Comparison of ENCODE assay signal across 20 cellular contexts in genomic region chr20:58763076-58763475, GRCh38.
DNase-seq lines count a peak whose midpoint lies in the region; ATAC-seq, FAIRE-seq and TF ChIP-seq lines count a peak whose summit lies in the region.
"Had no signal": no experiment of that assay in that cellular context is flagged by ENCODE, and none has a peak within 500 bp of the region (broad histone marks: within the 10 kb centered on the region; RNA-seq: fewer than 3 reads in every experiment).

No MANE protein-coding gene starts in this region.

- H3K9ac ChIP-seq in HepG2 (ENCODE audit: insufficient read depth, low read depth, low read length) = no peak overlapping the region
- H3K9ac ChIP-seq: BLaER1 treated with 17β-estradiol and CSF1 and Interleukin-3, amounts not matched to agents 10 nM and 100 nM had no signal

- H3K4me2 ChIP-seq in HepG2 (ENCODE audit: low read depth, low read length) = no peak overlapping the region
- H3K4me2 ChIP-seq: A549; BLaER1 treated with 17β-estradiol and CSF1 and Interleukin-3, amounts not matched to agents 10 nM and 100 nM had no signal

- H3K27ac ChIP-seq in RWPE2 (ENCODE audit: poor library complexity, severe bottlenecking) (no peak overlapping the region), HepG2 (ENCODE audit: extremely low read length, insufficient read depth, low read length) (no peak overlapping the region), spleen (no peak overlapping the region), upper lobe of right lung (no peak overlapping the region), coronary artery (no peak overlapping the region)
- H3K27ac ChIP-seq: A549; BLaER1 treated with 17β-estradiol and CSF1 and Interleukin-3, amounts not matched to agents 10 nM and 100 nM; C4-2B had no signal

- 31% methylated on average over 7 of the region's 7 CpGs for WGBS in HepG2 (ENCODE audit: low lambda C conversion rate)
- 83 to 94% (median 92%) methylated on average over 6 to 7 of the region's 7 CpGs for WGBS in spleen, 5 donors

- H4K20me1 ChIP-seq in HepG2 (ENCODE audit: insufficient read depth, low read length) = no peaks in the 10 kb centered on the region
- H4K20me1 ChIP-seq: BLaER1 treated with 17β-estradiol and CSF1 and Interleukin-3, amounts not matched to agents 10 nM and 100 nM had no signal

- H3K4me1 ChIP-seq in RWPE2 (ENCODE audit: insufficient read depth, poor library complexity, severe bottlenecking) (no peaks in the 10 kb centered on the region), HepG2 (ENCODE audit: insufficient read depth, low read length) (no peaks in the 10 kb centered on the region), spleen (no peaks in the 10 kb centered on the region), upper lobe of right lung (no peaks in the 10 kb centered on the region)
- H3K4me1 ChIP-seq: A549, Caco-2 had no signal

- no peaks in the 10 kb centered on the region for H3K79me2 ChIP-seq in HepG2 (ENCODE audit: insufficient read depth, low read length)

- peaks cover 97% of the 10 kb centered on the region for H3K27me3 ChIP-seq in RWPE2 (ENCODE audit: insufficient read depth, poor library complexity, severe bottlenecking)
- H3K27me3 ChIP-seq in HepG2 (ENCODE audit: control insufficient read depth in 1 of 2, insufficient read depth in 2 of 2, low read length in 2 of 2) = peaks cover 3 to 83% of the 10 kb centered on the region in 2 experiments; a peak in 4 of 5 replicates
- H3K27me3 ChIP-seq in spleen (replicated peaks in 1 of 7) = peaks cover 0 to 50% (median 0%) of the 10 kb centered on the region in 7 donors
- peaks cover 15% of the 10 kb centered on the region for H3K27me3 ChIP-seq in upper lobe of right lung
- H3K27me3 ChIP-seq: BLaER1 treated with 17β-estradiol and CSF1 and Interleukin-3, amounts not matched to agents 10 nM and 100 nM had no signal

- in situ Hi-C loops in HepG2 (cut with HindIII; ENCODE audit: extremely low pct_ligation_motif_present, low pct_unique_long_range_greater_than_20kb) = no loop called here

- POLR2A ChIA-PET in HepG2 (lab: Yijun Ruan, JAX) = no interaction called here

- no peak overlapping the region for H2AFZ ChIP-seq in HepG2 (ENCODE audit: low read length)

- TF ChIP-seq RAD21 in HepG2 (CRISPR knock-in tag; IDR thresholded peaks at IDR 0.05) = no peak

- ATAC-seq in RWPE2 (ENCODE audit: low read depth) = no peak; the same call in 2 of the 3 replicates
- ATAC-seq in HepG2 = no peak
- ATAC-seq in upper lobe of right lung = no peak
- ATAC-seq in GM19328 (IDR thresholded peaks at IDR 0.05; ENCODE audit: unreplicated experiment) = no peak
- ATAC-seq: A549; CD8-positive, alpha-beta T cell had no signal

- H3K9me3 ChIP-seq in RWPE2 (ENCODE audit: severe bottlenecking) (no peaks in the 10 kb centered on the region), HepG2 (ENCODE audit: low read length) (no peaks in the 10 kb centered on the region), spleen (no peaks in the 10 kb centered on the region), upper lobe of right lung (no peaks in the 10 kb centered on the region)
- H3K9me3 ChIP-seq: Caco-2 had no signal

- no TSS peak for BruUV-seq in HepG2 (replicated peaks; lab: Mats Ljungman, UMichigan)

- intact Hi-C loops in HepG2 (cut with micrococcal nuclease; ENCODE audit: unreplicated experiment) (no loop called here), spleen (cut with DNase I; ENCODE audit: low total_unique reads) (no loop called here), upper lobe of right lung (cut with DNase I) (no loop called here)

- no peak for TF ChIP-seq EP300 in HepG2 (IDR thresholded peaks at IDR 0.05; ENCODE audit: low read depth in 2 of 2, low read length in 2 of 2)
- no peak for TF ChIP-seq EP300 in HepG2 (CRISPR knock-in tag; IDR thresholded peaks at IDR 0.05; ENCODE audit: borderline replicate concordance)

- H3K4me3 ChIP-seq in RWPE2 (ENCODE audit: severe bottlenecking) (no peak overlapping the region), HepG2 (replicated peaks in 1 of 3; ENCODE audit: insufficient read depth in 1 of 3, low read depth in 2 of 3, low read length in 3 of 3) (no peak overlapping the region), spleen (no peak overlapping the region), upper lobe of right lung (no peak overlapping the region), coronary artery (no peak overlapping the region)
- H3K4me3 ChIP-seq: A549; BLaER1 treated with 17β-estradiol and CSF1 and Interleukin-3, amounts not matched to agents 10 nM and 100 nM had no signal

- TF ChIP-seq POLR2A in HepG2 (IDR thresholded peaks at IDR 0.05; ENCODE audit: insufficient read depth in 1 of 2, low read depth in 2 of 2, low read length in 2 of 2) (no peak), spleen (IDR thresholded peaks at IDR 0.05) (no peak)

- DNase-seq in RWPE2 (ENCODE audit: low spot score) (peak; percentile 68), HepG2 (ENCODE audit: low spot score) (no peak), spleen (peak; percentile 35), upper lobe of right lung (peak; percentile 26), coronary artery (ENCODE audit: low spot score) (no peak), putamen (ENCODE audit: low spot score) (no peak)
- DNase-seq: AML-193; Calu3; CD8-positive, alpha-beta T cell; DMS79 treated with DMSO at 0.1 percent for 48 hours; GF-D8 had no signal

- no peak for TF ChIP-seq CTCF in RWPE2 (IDR thresholded peaks at IDR 0.05; ENCODE audit: poor library complexity, severe bottlenecking)
- TF ChIP-seq CTCF in HepG2 (CRISPR knock-in tag; IDR thresholded peaks at IDR 0.05) = no peak
- no peak for TF ChIP-seq CTCF in spleen (IDR thresholded peaks at IDR 0.05 in 8 of 11, conservative IDR thresholded peaks at IDR 0.05 in 3 of 11)
- TF ChIP-seq CTCF in upper lobe of right lung (IDR thresholded peaks at IDR 0.05) = no peak
- TF ChIP-seq CTCF in coronary artery (IDR thresholded peaks at IDR 0.05) = no peak

- no peak for FAIRE-seq in HepG2 (lab: Jason Lieb, UNC)
- FAIRE-seq: A549, D721Med, G401.6, GM12891, GM19239 had no signal

- CTCF ChIA-PET in HepG2 (lab: Yijun Ruan, JAX; ENCODE audit: low intra/inter-chr PET ratio, low total read pairs) = no interaction called here

- H3K36me3 ChIP-seq in RWPE2 (ENCODE audit: low read depth) = no peaks in the 10 kb centered on the region
- no peaks in the 10 kb centered on the region for H3K36me3 ChIP-seq in HepG2 (replicated peaks in 1 of 2; ENCODE audit: control insufficient read depth in 1 of 2, insufficient read depth in 2 of 2, low read length in 2 of 2)
- no peaks in the 10 kb centered on the region for H3K36me3 ChIP-seq in spleen
- H3K36me3 ChIP-seq in upper lobe of right lung = no peaks in the 10 kb centered on the region
- H3K36me3 ChIP-seq: BLaER1 treated with 17β-estradiol and CSF1 and Interleukin-3, amounts not matched to agents 10 nM and 100 nM had no signal

TF ChIP-seq in HepG2, 621 proteins besides CTCF, POLR2A, EP300 and RAD21:
- TF ChIP-seq USF2 (IDR thresholded peaks at IDR 0.05; ENCODE audit: low read depth, low read length) (0 out of 2 replicates have a peak, but pooled peaks have one; percentile 6), USF2 (CRISPR knock-in tag; IDR thresholded peaks at IDR 0.05; ENCODE audit: borderline replicate concordance) (no peak)
- TF ChIP-seq, protein P1, sequence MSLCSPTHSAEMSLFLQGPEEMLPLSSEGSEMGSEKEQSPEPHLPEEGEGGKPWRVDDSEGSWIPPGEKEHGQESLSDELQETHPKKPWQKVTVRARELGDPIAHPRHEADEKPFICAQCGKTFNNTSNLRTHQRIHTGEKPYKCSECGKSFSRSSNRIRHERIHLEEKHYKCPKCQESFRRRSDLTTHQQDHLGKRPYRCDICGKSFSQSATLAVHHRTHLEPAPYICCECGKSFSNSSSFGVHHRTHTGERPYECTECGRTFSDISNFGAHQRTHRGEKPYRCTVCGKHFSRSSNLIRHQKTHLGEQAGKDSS (CRISPR knock-in tag; IDR thresholded peaks at IDR 0.05; ENCODE audit: borderline replicate concordance, low read depth) = no peak

Comparison
In these comparisons a context has a peak if more than half of its experiments do, and no peak if none do; other contexts are left out.
1. DNase-seq: peak in RWPE2 (single experiment), spleen (single experiment) and upper lobe of right lung (single experiment); none in HepG2 (single experiment), coronary artery (single experiment) and putamen (single experiment).